ENCODE assay signal across 8 cellular contexts in the genomic region with DNA sequence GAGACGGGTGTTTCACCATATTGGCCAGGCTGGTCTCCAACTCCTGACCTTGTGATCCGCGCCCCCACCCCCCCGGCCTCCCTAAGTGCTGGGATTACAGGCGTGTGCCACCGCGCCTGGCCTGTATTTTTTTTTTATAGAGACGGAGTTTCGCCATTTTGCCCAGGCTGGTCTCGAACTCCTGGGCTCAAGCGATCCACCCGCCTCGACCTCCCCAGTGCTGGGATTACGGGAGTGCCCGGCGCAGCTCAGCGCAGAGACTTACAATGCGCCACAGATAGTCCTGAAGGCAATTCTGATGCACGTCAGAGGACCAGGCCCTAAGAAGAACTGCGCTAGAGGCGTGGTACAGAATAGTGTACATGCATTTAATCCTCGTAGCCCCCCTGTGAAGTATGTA. TPM values are rescaled to one million over a fixed set of nuclear protein-coding genes. Genes with fewer than 3 reads are reported as not detected.
A peak's percentile ranks its signal among the peaks of the same experiment; 100 is the strongest.
DNase-seq lines count a peak whose midpoint lies in the region; ATAC-seq and TF ChIP-seq lines count a peak whose summit lies in the region.

No MANE protein-coding gene starts in this region.

- H3K36me3 ChIP-seq in spleen = peaks cover 0 to 37% (median 4%) of the 10 kb centered on the region in 6 donors

- TF ChIP-seq POLR2A in spleen (IDR thresholded peaks at IDR 0.05) = no peak

- no peaks in the 10 kb centered on the region for H3K9me3 Mint-ChIP-seq in activated CD8-positive, alpha-beta T cell treated with anti-CD3 and anti-CD28 coated beads, Interleukin-2, amount 10 ng/mL, durations not matched to agents 7 days and 5 days (ENCODE audit: insufficient read depth)

- TF ChIP-seq CTCF in HL-60 (IDR thresholded peaks at IDR 0.05; ENCODE audit: insufficient read depth, low read length) (no peak), spleen (IDR thresholded peaks at IDR 0.05 in 8 of 11, conservative IDR thresholded peaks at IDR 0.05 in 3 of 11) (no peak)

- H3K9me3 ChIP-seq in spleen = no peaks in the 10 kb centered on the region

- H3K4me1 Mint-ChIP-seq in activated CD8-positive, alpha-beta T cell treated with anti-CD3 and anti-CD28 coated beads, Interleukin-2, amount 10 ng/mL, durations not matched to agents 7 days and 5 days (ENCODE audit: low read depth) = peaks cover 20% of the 10 kb centered on the region

- peak overlapping the region; percentile 98 for H3K27ac Mint-ChIP-seq in activated CD8-positive, alpha-beta T cell treated with anti-CD3 and anti-CD28 coated beads, Interleukin-2, amount 10 ng/mL, durations not matched to agents 7 days and 5 days

- intact Hi-C loops in left ventricle myocardium superior (cut with micrococcal nuclease) (no loop called here), spleen (cut with DNase I; ENCODE audit: low total_unique reads) (no loop called here)

- WGBS in spleen, 5 donors = 83 to 88% (median 86%) methylated on average over 22 of the region's 22 CpGs

- peak overlapping the region; percentile 93 for H3K4me3 Mint-ChIP-seq in activated CD8-positive, alpha-beta T cell treated with anti-CD3 and anti-CD28 coated beads, Interleukin-2, amount 10 ng/mL, durations not matched to agents 7 days and 5 days

- H3K4me3 ChIP-seq in HL-60 (replicated peaks; ENCODE audit: insufficient read depth, low read length) = no peak overlapping the region
- peak overlapping the region in 4 of 8 donors; percentile 89 to 95 (median 93) for H3K4me3 ChIP-seq in spleen

- no peaks in the 10 kb centered on the region for H3K27me3 Mint-ChIP-seq in activated CD8-positive, alpha-beta T cell treated with anti-CD3 and anti-CD28 coated beads, Interleukin-2, amount 10 ng/mL, durations not matched to agents 7 days and 5 days (ENCODE audit: low read depth)

- H3K27ac ChIP-seq in HL-60 (replicated peaks) = peak overlapping the region; percentile 90
- H3K27ac ChIP-seq in spleen = peak overlapping the region in 6 of 8 donors; percentile 86 to 96 (median 94)

- no peak for DNase-seq in HL-60 (ENCODE audit: low read depth in 1 of 2, low spot score in 1 of 2)
- no peak for DNase-seq in activated CD8-positive, alpha-beta T cell treated with anti-CD3 and anti-CD28 coated beads, Interleukin-2, amount 10 ng/mL, durations not matched to agents 7 days and 5 days
- DNase-seq in left ventricle myocardium superior = peak; percentile 20
- DNase-seq in spleen = no peak
- no peak for DNase-seq in OCI-M1 (lab: John Stamatoyannopoulos, UW)
- DNase-seq in NAMALWA (ENCODE audit: low spot score) = no peak
- DNase-seq in glomerular visceral epithelial cell (ENCODE audit: extremely low spot score) = no peak

- H3K4me1 ChIP-seq in spleen = peaks cover 15 to 37% (median 23%) of the 10 kb centered on the region in 6 donors

- POLR2A ChIA-PET in activated CD8-positive, alpha-beta T cell treated with anti-CD3 and anti-CD28 coated beads, Interleukin-2, amount 10 ng/mL, durations not matched to agents 7 days and 5 days (lab: Charles Lee) = interaction anchor here (0.6 to 2.9 kb wide), 11 partner anchors 9 to 131 kb away, joined by 3 to 30 read pairs (median 6); partner anchors contain the start of genes CDCA5, FAU, MRPL49 and SYVN1

- H3K36me3 Mint-ChIP-seq in activated CD8-positive, alpha-beta T cell treated with anti-CD3 and anti-CD28 coated beads, Interleukin-2, amount 10 ng/mL, durations not matched to agents 7 days and 5 days (ENCODE audit: low read depth) = peaks cover 9% of the 10 kb centered on the region

- H3K27me3 ChIP-seq in HL-60 (ENCODE audit: insufficient read depth, poor library complexity, severe bottlenecking) = no peaks in the 10 kb centered on the region
- no peaks in the 10 kb centered on the region for H3K27me3 ChIP-seq in spleen (replicated peaks in 1 of 7)

- CTCF ChIA-PET in activated CD8-positive, alpha-beta T cell treated with anti-CD3 and anti-CD28 coated beads, Interleukin-2, amount 10 ng/mL, durations not matched to agents 7 days and 5 days (lab: Charles Lee) = interaction anchor here (0.6 to 7.8 kb wide), 9 partner anchors 10 to 226 kb away, joined by 3 to 117 read pairs (median 8); partner anchors contain the start of genes CDCA5, TM7SF2 and ZNHIT2

- no peak for ATAC-seq in activated CD8-positive, alpha-beta T cell treated with anti-CD3 and anti-CD28 coated beads, Interleukin-2, amount 10 ng/mL, durations not matched to agents 7 days and 5 days
- no peak for ATAC-seq in left ventricle myocardium superior
- no peak for ATAC-seq in HG03139 (IDR thresholded peaks at IDR 0.05; ENCODE audit: unreplicated experiment)

RNA-seq across cellular contexts. Expression of gene VPS51, which starts 0.6 kb away (rescaled TPM):
- 100 to 1,000 TPM; 116 to 131 TPM for total RNA-seq in activated CD8-positive, alpha-beta T cell treated with anti-CD3 and anti-CD28 coated beads, Interleukin-2, amount 10 ng/mL, durations not matched to agents 7 days and 5 days
- 84.8 TPM for total RNA-seq in left ventricle myocardium superior
- 100 to 1,000 TPM; 103 to 570 (median 146) TPM for total RNA-seq in spleen
- polyA plus RNA-seq in spleen = 100 to 1,000 TPM; 118 to 157 (median 152) TPM

RNA-seq across cellular contexts. Expression of gene ZFPL1, which starts 11.4 kb away (rescaled TPM):
- 10 to 100 TPM; 28.0 to 28.8 TPM for total RNA-seq in activated CD8-positive, alpha-beta T cell treated with anti-CD3 and anti-CD28 coated beads, Interleukin-2, amount 10 ng/mL, durations not matched to agents 7 days and 5 days
- 23.7 TPM for total RNA-seq in left ventricle myocardium superior
- 10 to 100 TPM; 23.5 to 43.7 (median 29.1) TPM for total RNA-seq in spleen
- 10 to 100 TPM; 25.8 to 52.0 (median 40.0) TPM for polyA plus RNA-seq in spleen

RNA-seq across cellular contexts. Expression of gene CDCA5, which starts 11.6 kb away (rescaled TPM):
- total RNA-seq in activated CD8-positive, alpha-beta T cell treated with anti-CD3 and anti-CD28 coated beads, Interleukin-2, amount 10 ng/mL, durations not matched to agents 7 days and 5 days = 100 to 1,000 TPM; 127 to 129 TPM
- 1.3 TPM for total RNA-seq in left ventricle myocardium superior
- 10 to 100 TPM in 1 of 7 donors, 1 to 10 TPM in 6; 2.4 to 11.1 (median 7.0) TPM for total RNA-seq in spleen
- polyA plus RNA-seq in spleen = 1 to 10 TPM; 1.5 to 5.9 (median 4.6) TPM

RNA-seq across cellular contexts. Expression of gene TM7SF2, which starts 16.2 kb away (rescaled TPM):
- 10 to 100 TPM; 25.3 to 26.1 TPM for total RNA-seq in activated CD8-positive, alpha-beta T cell treated with anti-CD3 and anti-CD28 coated beads, Interleukin-2, amount 10 ng/mL, durations not matched to agents 7 days and 5 days
- total RNA-seq in left ventricle myocardium superior (112 TPM), spleen (10 to 100 TPM in 6 of 7 donors, 1 to 10 TPM in 1; 8.9 to 29.7 (median 13.9) TPM)
- polyA plus RNA-seq in spleen = 10 to 100 TPM; 14.1 to 16.9 (median 14.5) TPM

RNA-seq across cellular contexts. Expression of gene ZNHIT2, which starts 22.1 kb away (rescaled TPM):
- total RNA-seq in activated CD8-positive, alpha-beta T cell treated with anti-CD3 and anti-CD28 coated beads, Interleukin-2, amount 10 ng/mL, durations not matched to agents 7 days and 5 days = 10 to 100 TPM; 11.6 to 12.4 TPM
- total RNA-seq in left ventricle myocardium superior (5.5 TPM), spleen (10 to 100 TPM in 4 of 7 donors, 1 to 10 TPM in 3; 7.9 to 16.4 (median 10.2) TPM)
- 10 to 100 TPM; 19.1 to 21.1 (median 19.2) TPM for polyA plus RNA-seq in spleen

Comparison
In these comparisons a context has a peak if more than half of its experiments do, and no peak if none do; other contexts are left out.
1. RNA of gene CDCA5, which starts 11.6 kb away (total RNA-seq): 127 to 129 TPM in activated CD8-positive, alpha-beta T cell treated with anti-CD3 and anti-CD28 coated beads, Interleukin-2, amount 10 ng/mL, durations not matched to agents 7 days and 5 days; 2.4 to 11.1 TPM in spleen and 1.3 TPM in left ventricle myocardium superior (single experiment); every median in the first group is over 10 times any median in the second.